In the genomic region with DNA sequence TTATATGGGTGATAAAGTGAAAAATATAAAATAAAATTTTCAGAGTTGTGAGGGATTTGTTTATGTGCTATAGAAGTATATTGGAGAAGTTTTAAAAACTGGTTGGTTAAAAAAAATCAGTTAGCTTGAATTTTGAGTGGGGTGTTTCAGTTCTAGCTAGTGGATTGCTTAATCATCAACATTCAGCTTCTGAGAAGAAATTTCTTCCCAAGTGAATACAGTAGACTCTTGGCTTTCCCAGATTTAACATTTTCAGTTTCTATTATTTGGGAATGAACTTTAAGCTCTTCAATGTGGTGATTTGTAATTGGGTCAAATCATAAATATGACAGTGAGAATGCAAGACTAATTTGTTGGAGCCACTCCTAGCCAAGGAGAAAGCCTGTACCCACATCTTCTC, we compare ENCODE assay signal across 25 cellular contexts.
DNase-seq lines count a peak whose midpoint lies in the region; ATAC-seq, FAIRE-seq and TF ChIP-seq lines count a peak whose summit lies in the region.
"Had no signal": no experiment of that assay in that cellular context is flagged by ENCODE, and none has a peak within 500 bp of the region (broad histone marks: within the 10 kb centered on the region; RNA-seq: fewer than 3 reads in every experiment).

No MANE protein-coding gene starts in this region.

- H3K36me3 ChIP-seq in right atrium auricular region (no peaks in the 10 kb centered on the region), kidney (ENCODE audit: control insufficient read depth in 1 of 2, insufficient read depth in 2 of 2, low read length in 2 of 2) (no peaks in the 10 kb centered on the region)
- H3K36me3 ChIP-seq: BLaER1 treated with 17β-estradiol and CSF1 and Interleukin-3, amounts not matched to agents 10 nM and 100 nM had no signal

- no peak overlapping the region for H3K4me3 ChIP-seq in right atrium auricular region
- no peak overlapping the region for H3K4me3 ChIP-seq in kidney (ENCODE audit: low read length in 2 of 2)
- H3K4me3 ChIP-seq: BLaER1 treated with 17β-estradiol and CSF1 and Interleukin-3, amounts not matched to agents 10 nM and 100 nM had no signal

- H3K27me3 ChIP-seq in right atrium auricular region = no peaks in the 10 kb centered on the region
- H3K27me3 ChIP-seq: BLaER1 treated with 17β-estradiol and CSF1 and Interleukin-3, amounts not matched to agents 10 nM and 100 nM had no signal

- TF ChIP-seq CTCF in right atrium auricular region (IDR thresholded peaks at IDR 0.05) = no peak
- no peak for TF ChIP-seq CTCF in kidney (IDR thresholded peaks at IDR 0.05; ENCODE audit: borderline replicate concordance, extremely low read depth, insufficient read depth)

- H3K9me3 ChIP-seq in right atrium auricular region (no peaks in the 10 kb centered on the region), kidney (ENCODE audit: control insufficient read depth in 1 of 2, low read length in 2 of 2) (no peaks in the 10 kb centered on the region)
- H3K9me3 ChIP-seq: BLaER1 treated with 17β-estradiol and CSF1 and Interleukin-3, amounts not matched to agents 10 nM and 100 nM had no signal

- H3K27ac ChIP-seq in right atrium auricular region (no peak overlapping the region), kidney (ENCODE audit: low read depth in 2 of 2, low read length in 2 of 2) (no peak overlapping the region)
- H3K27ac ChIP-seq: BLaER1 treated with 17β-estradiol and CSF1 and Interleukin-3, amounts not matched to agents 10 nM and 100 nM had no signal

- intact Hi-C loops in left ventricle myocardium superior (cut with micrococcal nuclease) = no loop called here
- intact Hi-C loops in kidney (cut with DNase I) = no loop called here

- H3K9ac ChIP-seq in kidney (ENCODE audit: low read length in 2 of 2) = no peak overlapping the region
- H3K9ac ChIP-seq: BLaER1 treated with 17β-estradiol and CSF1 and Interleukin-3, amounts not matched to agents 10 nM and 100 nM had no signal

- peaks cover 0 to 18% of the 10 kb centered on the region in 2 donors for H3K4me1 ChIP-seq in right atrium auricular region
- H3K4me1 ChIP-seq in kidney (ENCODE audit: control insufficient read depth in 1 of 2, insufficient read depth in 1 of 2, low read depth in 1 of 2, low read length in 2 of 2) = peaks cover 3 to 11% of the 10 kb centered on the region in 2 donors
- H3K4me1 ChIP-seq: BLaER1 treated with 17β-estradiol and CSF1 and Interleukin-3, amounts not matched to agents 10 nM and 100 nM had no signal

- DNase-seq in left ventricle myocardium superior (no peak), right atrium auricular region (ENCODE audit: low spot score) (no peak), fibroblast of peridontal ligament (ENCODE audit: extremely low read depth) (peak; percentile 21), kidney (no peak), NCI-H82 treated with DMSO at 0.1 percent for 48 hours (lab: John Stamatoyannopoulos, UW; ENCODE audit: unreplicated experiment) (no peak), HuH-7 (ENCODE audit: low spot score) (no peak), mucosa of gallbladder (ENCODE audit: low spot score) (no peak)
- DNase-seq: AML-193; CD4-positive, alpha-beta T cell; COR-L47; DMS53; IMR-90; NCI-H1048; NCI-H1417; NCI-H1694; NCI-H2029 treated with DMSO at 0.1 percent for 48 hours; NCI-H446 treated with DMSO at 0.1 percent for 48 hours; NCI-H526; NCI-H82; RPMI8226; SHP77 treated with DMSO at 0.1 percent for 48 hours had no signal

- peak; percentile 36 for ATAC-seq in left ventricle myocardium superior
- no peak for ATAC-seq in GM19463 (IDR thresholded peaks at IDR 0.05; ENCODE audit: unreplicated experiment)
- ATAC-seq: HCT116 had no signal

- peak; percentile 76 for FAIRE-seq in kidney (lab: Jason Lieb, UNC)
- FAIRE-seq: A204.1 had no signal
